In genomic region chr3:187944391-187945179, GRCh38 we compare ENCODE assay signal across 19 cellular contexts.
A peak's percentile ranks its signal among the peaks of the same experiment; 100 is the strongest.
DNase-seq lines count a peak whose midpoint lies in the region; ATAC-seq and TF ChIP-seq lines count a peak whose summit lies in the region.
"Had no signal": no experiment of that assay in that cellular context is flagged by ENCODE, and none has a peak within 500 bp of the region (broad histone marks: within the 10 kb centered on the region; RNA-seq: fewer than 3 reads in every experiment).

No MANE protein-coding gene starts in this region.

- no peaks in the 10 kb centered on the region for H4K20me1 ChIP-seq in OCI-LY3 (ENCODE audit: insufficient read depth, low read length)

- H3K9ac ChIP-seq in OCI-LY3 (ENCODE audit: low read length): no peak overlapping the region
- H3K9ac ChIP-seq: GM23248 had no signal

- H3K27me3 Mint-ChIP-seq in activated naive CD8-positive, alpha-beta T cell treated with anti-CD3 and anti-CD28 coated beads, Interleukin-2, amount 10 ng/mL, durations not matched to agents 7 days and 5 days: no peaks in the 10 kb centered on the region
- no peaks in the 10 kb centered on the region for H3K27me3 Mint-ChIP-seq in activated naive CD8-positive, alpha-beta T cell treated with anti-CD3 and anti-CD28 coated beads, Interleukin-2, amount 50 U/mL, for 24 hours
- H3K27me3 Mint-ChIP-seq in stimulated activated naive CD8-positive, alpha-beta T cell treated with anti-CD3 and anti-CD28 coated beads, Interleukin-15, amount 100 ng/mL, for 72 hours: no peaks in the 10 kb centered on the region
- H3K27me3 Mint-ChIP-seq: activated naive CD4-positive, alpha-beta T cell treated with anti-CD3 and anti-CD28 coated beads, Interleukin-2, amount 50 U/mL, for 24 hours had no signal

- no peak for TF ChIP-seq CTCF in OCI-LY3 (IDR thresholded peaks at IDR 0.05; ENCODE audit: low read depth, low read length)

- no peak overlapping the region for H3K27ac ChIP-seq in OCI-LY3 (ENCODE audit: low read length)
- H3K27ac ChIP-seq in epithelial cell of prostate: peak overlapping the region; percentile 37
- no peak overlapping the region for H3K27ac ChIP-seq in substantia nigra (ENCODE audit: low read depth, low read length, poor library complexity, severe bottlenecking)
- H3K27ac ChIP-seq: esophagus muscularis mucosa, GM23248 had no signal

- peaks cover 2% of the 10 kb centered on the region for H3K9me3 Mint-ChIP-seq in activated naive CD8-positive, alpha-beta T cell treated with anti-CD3 and anti-CD28 coated beads, Interleukin-2, amount 10 ng/mL, durations not matched to agents 7 days and 5 days
- no peaks in the 10 kb centered on the region for H3K9me3 Mint-ChIP-seq in activated naive CD8-positive, alpha-beta T cell treated with anti-CD3 and anti-CD28 coated beads, Interleukin-2, amount 50 U/mL, for 24 hours
- no peaks in the 10 kb centered on the region for H3K9me3 Mint-ChIP-seq in stimulated activated naive CD8-positive, alpha-beta T cell treated with anti-CD3 and anti-CD28 coated beads, Interleukin-15, amount 100 ng/mL, for 72 hours
- H3K9me3 Mint-ChIP-seq: activated naive CD4-positive, alpha-beta T cell treated with anti-CD3 and anti-CD28 coated beads, Interleukin-2, amount 50 U/mL, for 24 hours; brain; neural crest cell had no signal

- H3K4me3 Mint-ChIP-seq in activated naive CD8-positive, alpha-beta T cell treated with anti-CD3 and anti-CD28 coated beads, Interleukin-2, amount 10 ng/mL, durations not matched to agents 7 days and 5 days: no peak overlapping the region
- H3K4me3 Mint-ChIP-seq in activated naive CD8-positive, alpha-beta T cell treated with anti-CD3 and anti-CD28 coated beads, Interleukin-2, amount 50 U/mL, for 24 hours: no peak overlapping the region
- no peak overlapping the region for H3K4me3 Mint-ChIP-seq in stimulated activated naive CD8-positive, alpha-beta T cell treated with anti-CD3 and anti-CD28 coated beads, Interleukin-15, amount 100 ng/mL, for 72 hours
- H3K4me3 Mint-ChIP-seq: activated naive CD4-positive, alpha-beta T cell treated with anti-CD3 and anti-CD28 coated beads, Interleukin-2, amount 50 U/mL, for 24 hours; brain; neural crest cell had no signal

- H3K4me3 ChIP-seq in OCI-LY3 (ENCODE audit: low read length): peak overlapping the region; percentile 11; the same call in 1 of the 2 replicates
- H3K4me3 ChIP-seq: esophagus muscularis mucosa, GM23248 had no signal

- H3K36me3 Mint-ChIP-seq in activated naive CD8-positive, alpha-beta T cell treated with anti-CD3 and anti-CD28 coated beads, Interleukin-2, amount 10 ng/mL, durations not matched to agents 7 days and 5 days: peaks cover 2% of the 10 kb centered on the region
- no peaks in the 10 kb centered on the region for H3K36me3 Mint-ChIP-seq in activated naive CD8-positive, alpha-beta T cell treated with anti-CD3 and anti-CD28 coated beads, Interleukin-2, amount 50 U/mL, for 24 hours (ENCODE audit: low read depth)
- H3K36me3 Mint-ChIP-seq: activated naive CD4-positive, alpha-beta T cell treated with anti-CD3 and anti-CD28 coated beads, Interleukin-2, amount 50 U/mL, for 24 hours; brain had no signal

- peaks cover 32% of the 10 kb centered on the region; the same call in 1 of the 2 replicates for H3K9me3 ChIP-seq in OCI-LY3 (ENCODE audit: insufficient read depth, low read length)
- H3K9me3 ChIP-seq: esophagus muscularis mucosa had no signal

- POLR2A ChIA-PET in activated naive CD8-positive, alpha-beta T cell treated with anti-CD3 and anti-CD28 coated beads, Interleukin-2, amount 10 ng/mL, durations not matched to agents 7 days and 5 days (lab: Charles Lee): interaction anchor here (1.0 to 3.8 kb wide), 5 partner anchors 9 to 204 kb away, joined by 3 to 24 read pairs (median 4); partner anchors contain the start of gene BCL6

- H3K4me1 ChIP-seq in OCI-LY3 (ENCODE audit: low read length): peaks cover 63% of the 10 kb centered on the region

- no peaks in the 10 kb centered on the region for H3K36me3 ChIP-seq in OCI-LY3 (replicated peaks; ENCODE audit: low read depth, low read length)
- H3K36me3 ChIP-seq: esophagus muscularis mucosa had no signal

- peaks cover 19% of the 10 kb centered on the region for H3K4me1 Mint-ChIP-seq in activated naive CD8-positive, alpha-beta T cell treated with anti-CD3 and anti-CD28 coated beads, Interleukin-2, amount 10 ng/mL, durations not matched to agents 7 days and 5 days
- no peaks in the 10 kb centered on the region for H3K4me1 Mint-ChIP-seq in activated naive CD8-positive, alpha-beta T cell treated with anti-CD3 and anti-CD28 coated beads, Interleukin-2, amount 50 U/mL, for 24 hours
- no peaks in the 10 kb centered on the region for H3K4me1 Mint-ChIP-seq in stimulated activated naive CD8-positive, alpha-beta T cell treated with anti-CD3 and anti-CD28 coated beads, Interleukin-15, amount 100 ng/mL, for 72 hours
- H3K4me1 Mint-ChIP-seq: activated naive CD4-positive, alpha-beta T cell treated with anti-CD3 and anti-CD28 coated beads, Interleukin-2, amount 50 U/mL, for 24 hours had no signal

- no peak overlapping the region for H2AFZ ChIP-seq in OCI-LY3 (ENCODE audit: low read depth, low read length)
- H2AFZ ChIP-seq: GM23248 had no signal

- peaks cover 93% of the 10 kb centered on the region for H3K27me3 ChIP-seq in OCI-LY3 (ENCODE audit: low read depth, low read length)
- H3K27me3 ChIP-seq: esophagus muscularis mucosa had no signal

- peak; percentile 83 for ATAC-seq in activated naive CD8-positive, alpha-beta T cell treated with anti-CD3 and anti-CD28 coated beads, Interleukin-2, amount 10 ng/mL, durations not matched to agents 7 days and 5 days (ENCODE audit: low read depth)
- no peak for ATAC-seq in activated naive CD8-positive, alpha-beta T cell treated with anti-CD3 and anti-CD28 coated beads, Interleukin-2, amount 50 U/mL, for 24 hours
- ATAC-seq in stimulated activated naive CD8-positive, alpha-beta T cell treated with anti-CD3 and anti-CD28 coated beads, Interleukin-15, amount 100 ng/mL, for 72 hours: peak; percentile 78
- ATAC-seq in HG02623 (IDR thresholded peaks at IDR 0.05; ENCODE audit: unreplicated experiment): no peak

- no peaks in the 10 kb centered on the region for H3K79me2 ChIP-seq in OCI-LY3 (ENCODE audit: low read length)

- H3K27ac Mint-ChIP-seq in activated naive CD8-positive, alpha-beta T cell treated with anti-CD3 and anti-CD28 coated beads, Interleukin-2, amount 10 ng/mL, durations not matched to agents 7 days and 5 days: no peak overlapping the region
- no peak overlapping the region for H3K27ac Mint-ChIP-seq in activated naive CD8-positive, alpha-beta T cell treated with anti-CD3 and anti-CD28 coated beads, Interleukin-2, amount 50 U/mL, for 24 hours
- no peak overlapping the region for H3K27ac Mint-ChIP-seq in stimulated activated naive CD8-positive, alpha-beta T cell treated with anti-CD3 and anti-CD28 coated beads, Interleukin-15, amount 100 ng/mL, for 72 hours
- H3K27ac Mint-ChIP-seq: activated naive CD4-positive, alpha-beta T cell treated with anti-CD3 and anti-CD28 coated beads, Interleukin-2, amount 50 U/mL, for 24 hours; brain had no signal

- DNase-seq in activated naive CD8-positive, alpha-beta T cell treated with anti-CD3 and anti-CD28 coated beads, Interleukin-2, amount 10 ng/mL, durations not matched to agents 7 days and 5 days: peak; percentile 40
- no peak for DNase-seq in activated naive CD8-positive, alpha-beta T cell treated with anti-CD3 and anti-CD28 coated beads, Interleukin-2, amount 50 U/mL, for 24 hours
- no peak for DNase-seq in epithelial cell of prostate (ENCODE audit: low read depth, low spot score)
- DNase-seq in stimulated activated naive CD8-positive, alpha-beta T cell treated with anti-CD3 and anti-CD28 coated beads, Interleukin-15, amount 100 ng/mL, for 72 hours: no peak
- DNase-seq in substantia nigra (lab: John Stamatoyannopoulos, UW): no peak
- DNase-seq in AG20443 (ENCODE audit: low spot score): no peak
- DNase-seq: Calu3, dermis blood vessel endothelial cell, GDM1, NCI-H2107, NCI-H748 treated with DMSO at 0.1 percent for 48 hours, retina had no signal

- H3K4me2 ChIP-seq in OCI-LY3 (ENCODE audit: low read length): peak overlapping the region; percentile 57

Comparison
In these comparisons a context has a peak if more than half of its experiments do, and no peak if none do; other contexts are left out.
1. ATAC-seq: peak in activated naive CD8-positive, alpha-beta T cell treated with anti-CD3 and anti-CD28 coated beads, Interleukin-2, amount 10 ng/mL, durations not matched to agents 7 days and 5 days (single experiment) and stimulated activated naive CD8-positive, alpha-beta T cell treated with anti-CD3 and anti-CD28 coated beads, Interleukin-15, amount 100 ng/mL, for 72 hours (single experiment); none in activated naive CD8-positive, alpha-beta T cell treated with anti-CD3 and anti-CD28 coated beads, Interleukin-2, amount 50 U/mL, for 24 hours (single experiment) and HG02623 (single experiment).